7 cellular contexts compared by ENCODE assay signal in the genomic region with DNA sequence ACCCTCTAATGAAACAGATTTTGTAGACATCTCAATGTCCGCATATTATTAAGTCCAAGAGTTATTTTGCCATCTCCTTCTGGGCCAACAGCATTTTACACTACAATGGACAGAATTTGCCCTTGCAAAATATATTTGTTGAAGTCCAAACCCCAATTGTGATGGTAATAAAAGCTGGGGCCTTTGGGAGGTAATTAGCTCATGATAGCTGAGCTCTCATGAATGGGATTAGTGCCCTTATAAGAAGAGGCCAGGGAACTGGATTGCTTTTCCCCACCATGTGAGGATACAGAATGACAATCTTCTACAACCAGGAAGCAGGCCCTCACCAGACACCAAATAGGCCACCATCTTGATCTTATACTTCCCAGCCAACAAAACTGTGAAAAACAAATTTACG.
"Had no signal": no experiment of that assay in that cellular context is flagged by ENCODE, and none has a peak within 500 bp of the region (broad histone marks: within the 10 kb centered on the region; RNA-seq: fewer than 3 reads in every experiment).

No MANE protein-coding gene starts in this region.

- H3K9me3 Mint-ChIP-seq: HFFc6 had no signal

- H3K4me1 Mint-ChIP-seq: IgD-negative memory B cell had no signal

- H3K4me3 Mint-ChIP-seq: GM23338, H9, HFFc6, IgD-negative memory B cell had no signal

- H3K36me3 Mint-ChIP-seq: IgD-negative memory B cell had no signal

- H3K27me3 Mint-ChIP-seq: IgD-negative memory B cell had no signal

- H3K4me2 ChIP-seq: GM23338 had no signal

- DNase-seq: H9, HFFc6 had no signal

- H3K27ac ChIP-seq: HL-60 had no signal

- H3K27ac Mint-ChIP-seq: GM23338, HFFc6, IgD-negative memory B cell had no signal

- ATAC-seq: GM23338, HCT116, HepG2 had no signal

- H3K4me3 ChIP-seq: GM23338 had no signal

- H2AFZ ChIP-seq: GM23338 had no signal
